Comparison of ENCODE assay signal across 1 cellular context in the genomic region with DNA sequence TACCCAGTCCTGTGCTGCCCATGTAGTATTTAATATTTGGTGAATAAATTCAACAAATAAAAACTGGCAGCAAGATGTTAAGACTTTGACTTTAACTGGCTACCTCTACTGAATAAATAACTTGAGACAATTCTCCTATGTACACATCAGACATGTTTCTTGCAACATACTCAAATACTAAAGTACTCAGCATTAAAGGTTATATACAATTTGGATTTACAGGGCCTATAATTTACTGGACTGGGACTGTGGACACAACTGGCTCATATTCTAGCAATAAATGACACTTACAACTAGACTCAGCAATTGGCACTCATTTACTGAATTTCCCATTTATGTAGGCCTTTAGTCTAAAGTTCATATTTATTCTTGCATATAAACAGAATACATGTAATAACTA.
TF ChIP-seq lines count a peak whose summit lies in the region.

No MANE protein-coding gene starts in this region.

TF ChIP-seq in endothelial cell of umbilical vein, 7 proteins besides CTCF, POLR2A, EP300 and RAD21:
- no peak for TF ChIP-seq EZH2 (IDR thresholded peaks at IDR 0.05; ENCODE audit: borderline replicate concordance, low read depth, low read length, severe bottlenecking)
- TF ChIP-seq MAX (IDR thresholded peaks at IDR 0.05; ENCODE audit: insufficient read depth, insufficient read length) = no peak
- TF ChIP-seq MYC (IDR thresholded peaks at IDR 0.05; ENCODE audit: low read depth, low read length) = no peak
- TF ChIP-seq FOS (IDR thresholded peaks at IDR 0.05; ENCODE audit: borderline replicate concordance, insufficient read depth, low read length) = no peak
- no peak for TF ChIP-seq POLR2AphosphoS5 (IDR thresholded peaks at IDR 0.05; ENCODE audit: insufficient read depth, low read depth, low read length)
- TF ChIP-seq JUN (IDR thresholded peaks at IDR 0.05; ENCODE audit: borderline replicate concordance, insufficient read depth, insufficient read length, low read depth) = no peak
- no peak for TF ChIP-seq GATA2 (IDR thresholded peaks at IDR 0.05; ENCODE audit: insufficient read depth, insufficient read length, low read depth, low read length)
